ENCODE assay signal across 8 cellular contexts in the genomic region with DNA sequence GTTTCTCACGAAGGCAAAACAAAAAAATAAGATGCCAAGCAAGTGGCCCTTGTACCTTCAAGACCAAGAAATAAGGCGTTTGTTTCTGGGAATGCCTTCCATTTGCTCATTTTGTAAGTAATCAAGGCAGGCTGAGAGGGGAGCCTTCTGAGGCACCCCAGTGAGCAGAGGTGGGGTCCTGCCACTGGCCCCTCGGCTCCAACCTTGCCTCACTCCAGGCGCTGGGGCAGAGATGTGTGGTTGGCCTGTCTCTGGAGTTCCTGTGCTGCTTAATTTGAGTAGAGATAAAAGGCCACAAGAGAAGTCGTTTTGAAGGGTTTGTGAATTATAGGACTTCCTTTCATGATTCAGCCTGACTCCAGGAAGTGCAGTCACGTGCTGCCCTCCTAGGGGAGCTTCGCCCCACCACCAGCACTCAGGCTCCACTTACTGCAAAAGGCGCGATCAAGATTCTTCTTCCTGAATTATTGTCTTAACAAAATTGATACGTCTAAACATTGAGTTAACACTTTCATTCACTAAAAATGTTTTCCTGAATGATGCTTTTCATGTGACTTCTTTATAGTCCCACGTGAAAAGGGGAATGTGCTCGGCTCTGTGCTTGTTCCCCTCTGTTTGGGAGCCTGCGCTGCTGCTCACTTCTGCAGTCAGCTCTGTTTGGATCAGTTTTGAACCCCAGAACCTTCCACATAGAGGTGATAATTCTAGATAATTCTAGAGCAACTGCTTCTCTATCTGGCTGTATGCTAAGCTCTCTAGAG. TPM values are rescaled to one million over a fixed set of nuclear protein-coding genes. Genes with fewer than 3 reads are reported as not detected.
A peak's percentile ranks its signal among the peaks of the same experiment; 100 is the strongest.
DNase-seq lines count a peak whose midpoint lies in the region; ATAC-seq and TF ChIP-seq lines count a peak whose summit lies in the region.

No MANE protein-coding gene starts in this region.

- TF ChIP-seq EP300 in ovary (IDR thresholded peaks at IDR 0.05) = no peak

- no peaks in the 10 kb centered on the region for H3K4me1 ChIP-seq in breast epithelium
- H3K4me1 ChIP-seq in ovary (ENCODE audit: insufficient read depth) = no peaks in the 10 kb centered on the region

- ATAC-seq in HG02759 (IDR thresholded peaks at IDR 0.05; ENCODE audit: unreplicated experiment) = peak; percentile 58
- peak; percentile 57 to 89 (median 73) for ATAC-seq in T-cell (replicated peaks in 1 of 4)
- ATAC-seq in naive thymus-derived CD8-positive, alpha-beta T cell = peak; percentile 53 to 72
- no peak for ATAC-seq in HG02840 (IDR thresholded peaks at IDR 0.05; ENCODE audit: low FRiP score, unreplicated experiment)

- peaks cover 13 to 19% (median 15%) of the 10 kb centered on the region in 3 donors for H3K4me1 Mint-ChIP-seq in T-cell
- H3K4me1 Mint-ChIP-seq in naive thymus-derived CD8-positive, alpha-beta T cell = peaks cover 6 to 42% (median 15%) of the 10 kb centered on the region in 4 donors

- peaks cover 4% of the 10 kb centered on the region in 2 donors for H3K27me3 Mint-ChIP-seq in T-cell
- H3K27me3 Mint-ChIP-seq in naive thymus-derived CD8-positive, alpha-beta T cell = peaks cover 0 to 6% (median 2%) of the 10 kb centered on the region in 5 donors

- no peaks in the 10 kb centered on the region for H3K36me3 Mint-ChIP-seq in T-cell
- peaks cover 0 to 5% (median 0%) of the 10 kb centered on the region in 3 donors for H3K36me3 Mint-ChIP-seq in naive thymus-derived CD8-positive, alpha-beta T cell

- H3K4me3 ChIP-seq in GM12865 (ENCODE audit: low read depth, low read length) = no peak overlapping the region
- H3K4me3 ChIP-seq in breast epithelium = no peak overlapping the region
- H3K4me3 ChIP-seq in coronary artery = no peak overlapping the region
- H3K4me3 ChIP-seq in ovary = no peak overlapping the region

- peak overlapping the region in 1 of 3 donors; percentile 48 for H3K4me3 Mint-ChIP-seq in T-cell
- H3K4me3 Mint-ChIP-seq in naive thymus-derived CD8-positive, alpha-beta T cell = peak overlapping the region; percentile 35 to 78 (median 62)

- WGBS in ovary, 3 donors = 44 to 54% (median 48%) methylated on average over 13 of the region's 13 CpGs

- peak; percentile 39 for DNase-seq in GM12865 (ENCODE audit: low read depth)
- peak in 3 of 34 experiments; percentile 9 to 36 (median 32) for DNase-seq in T-cell
- peak in 3 of 10 donors; percentile 4 to 43 (median 13) for DNase-seq in naive thymus-derived CD8-positive, alpha-beta T cell
- no peak for DNase-seq in breast epithelium (ENCODE audit: low spot score in 2 of 2)
- DNase-seq in coronary artery (ENCODE audit: low spot score) = no peak
- no peak for DNase-seq in ovary

- POLR2A ChIA-PET in T-cell (lab: Charles Lee) = no interaction called here
- POLR2A ChIA-PET in naive thymus-derived CD8-positive, alpha-beta T cell (lab: Charles Lee) = no interaction called here

- H3K9me3 Mint-ChIP-seq in T-cell = peaks cover 0 to 4% (median 0%) of the 10 kb centered on the region in 3 donors
- peaks cover 0 to 5% (median 0%) of the 10 kb centered on the region in 9 donors for H3K9me3 Mint-ChIP-seq in naive thymus-derived CD8-positive, alpha-beta T cell

- no peak for TF ChIP-seq POLR2A in breast epithelium (IDR thresholded peaks at IDR 0.05)
- TF ChIP-seq POLR2A in ovary (IDR thresholded peaks at IDR 0.05) = no peak

- intact Hi-C loops in breast epithelium (cut with DNase I; ENCODE audit: low total_unique reads) = no loop called here
- intact Hi-C loops in ovary (cut with DNase I) = no loop called here

- H3K27ac Mint-ChIP-seq in T-cell = peak overlapping the region; percentile 30 to 51
- H3K27ac Mint-ChIP-seq in naive thymus-derived CD8-positive, alpha-beta T cell = peak overlapping the region in 8 of 10 donors; percentile 3 to 87 (median 65)

- H3K9me3 ChIP-seq in breast epithelium (no peaks in the 10 kb centered on the region), ovary (no peaks in the 10 kb centered on the region)

- H3K36me3 ChIP-seq in breast epithelium = no peaks in the 10 kb centered on the region
- H3K36me3 ChIP-seq in ovary = no peaks in the 10 kb centered on the region

- H3K27me3 ChIP-seq in breast epithelium (no peaks in the 10 kb centered on the region), ovary (no peaks in the 10 kb centered on the region)

- CTCF ChIA-PET in T-cell (lab: Charles Lee) = interaction anchor here in 1 of 2 donors (0.7 kb wide), 1 partner anchor 12 kb away, joined by 4 read pairs; no protein-coding TSS in a partner anchor

- no peak for TF ChIP-seq CTCF in GM12865 (IDR thresholded peaks at IDR 0.05; ENCODE audit: insufficient read depth, low read depth, low read length, missing control alignments)
- TF ChIP-seq CTCF in breast epithelium (IDR thresholded peaks at IDR 0.05) = no peak
- TF ChIP-seq CTCF in coronary artery (IDR thresholded peaks at IDR 0.05) = no peak
- no peak for TF ChIP-seq CTCF in ovary (IDR thresholded peaks at IDR 0.05)

- no peak overlapping the region for H3K27ac ChIP-seq in breast epithelium
- peak overlapping the region in 1 of 2 donors; percentile 41 for H3K27ac ChIP-seq in coronary artery
- no peak overlapping the region for H3K27ac ChIP-seq in ovary

RNA-seq across cellular contexts. Expression of gene SYK, which starts 13.7 kb away (rescaled TPM):
- total RNA-seq in T-cell (10 to 100 TPM in 1 of 5 donors, 1 to 10 TPM in 4; 1.0 to 10.7 (median 3.9) TPM), breast epithelium (10 to 100 TPM; 11.8 to 37.8 (median 25.9) TPM), ovary (10 to 100 TPM in 3 of 7 donors, 1 to 10 TPM in 4; 2.4 to 12.0 (median 8.6) TPM)
- 1 to 10 TPM; 7.5 to 9.4 TPM for total RNA-seq in naive thymus-derived CD8-positive, alpha-beta T cell
- polyA plus RNA-seq in naive thymus-derived CD8-positive, alpha-beta T cell = under 1 TPM; 0.25 to 0.54 (median 0.37) TPM
- polyA plus RNA-seq in ovary = 1 to 10 TPM; 1.4 to 9.2 TPM
